ENCODE assay signal across 1 cellular context in the genomic region with DNA sequence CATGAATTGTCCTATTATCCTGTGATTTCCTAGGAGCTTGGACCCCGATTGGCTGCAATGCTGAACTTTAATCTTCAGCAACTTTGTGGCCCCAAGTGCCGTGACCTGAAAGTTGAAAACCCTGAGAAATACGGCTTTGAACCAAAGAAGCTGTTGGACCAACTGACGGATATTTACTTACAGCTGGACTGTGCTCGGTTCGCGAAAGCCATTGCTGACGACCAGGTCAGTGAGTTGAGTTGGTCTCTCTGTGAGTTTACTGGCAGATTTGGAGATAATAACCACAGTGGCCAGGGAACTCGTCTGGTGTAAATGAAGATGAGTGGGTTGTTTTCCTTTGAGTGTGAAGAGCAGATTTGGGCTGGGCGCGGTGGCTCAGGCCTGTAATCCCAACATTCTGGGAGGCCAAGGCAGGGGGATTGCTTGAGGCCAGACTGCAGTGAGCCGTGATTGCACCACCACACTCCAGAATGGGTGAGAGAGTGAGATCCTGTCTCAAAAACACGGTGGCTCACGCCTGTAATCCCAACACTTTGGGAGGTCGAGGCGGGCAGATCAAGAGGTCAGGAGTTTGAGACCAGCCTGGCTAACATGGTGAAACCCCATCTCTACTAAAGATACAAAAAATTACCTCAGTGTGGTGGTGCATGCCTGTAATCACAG.
TF ChIP-seq lines count a peak whose summit lies in the region.

No MANE protein-coding gene starts in this region.

TF ChIP-seq in HepG2, 621 proteins besides CTCF, POLR2A, EP300 and RAD21 (continued from another document and continues in another):
- TF ChIP-seq, protein P1, sequence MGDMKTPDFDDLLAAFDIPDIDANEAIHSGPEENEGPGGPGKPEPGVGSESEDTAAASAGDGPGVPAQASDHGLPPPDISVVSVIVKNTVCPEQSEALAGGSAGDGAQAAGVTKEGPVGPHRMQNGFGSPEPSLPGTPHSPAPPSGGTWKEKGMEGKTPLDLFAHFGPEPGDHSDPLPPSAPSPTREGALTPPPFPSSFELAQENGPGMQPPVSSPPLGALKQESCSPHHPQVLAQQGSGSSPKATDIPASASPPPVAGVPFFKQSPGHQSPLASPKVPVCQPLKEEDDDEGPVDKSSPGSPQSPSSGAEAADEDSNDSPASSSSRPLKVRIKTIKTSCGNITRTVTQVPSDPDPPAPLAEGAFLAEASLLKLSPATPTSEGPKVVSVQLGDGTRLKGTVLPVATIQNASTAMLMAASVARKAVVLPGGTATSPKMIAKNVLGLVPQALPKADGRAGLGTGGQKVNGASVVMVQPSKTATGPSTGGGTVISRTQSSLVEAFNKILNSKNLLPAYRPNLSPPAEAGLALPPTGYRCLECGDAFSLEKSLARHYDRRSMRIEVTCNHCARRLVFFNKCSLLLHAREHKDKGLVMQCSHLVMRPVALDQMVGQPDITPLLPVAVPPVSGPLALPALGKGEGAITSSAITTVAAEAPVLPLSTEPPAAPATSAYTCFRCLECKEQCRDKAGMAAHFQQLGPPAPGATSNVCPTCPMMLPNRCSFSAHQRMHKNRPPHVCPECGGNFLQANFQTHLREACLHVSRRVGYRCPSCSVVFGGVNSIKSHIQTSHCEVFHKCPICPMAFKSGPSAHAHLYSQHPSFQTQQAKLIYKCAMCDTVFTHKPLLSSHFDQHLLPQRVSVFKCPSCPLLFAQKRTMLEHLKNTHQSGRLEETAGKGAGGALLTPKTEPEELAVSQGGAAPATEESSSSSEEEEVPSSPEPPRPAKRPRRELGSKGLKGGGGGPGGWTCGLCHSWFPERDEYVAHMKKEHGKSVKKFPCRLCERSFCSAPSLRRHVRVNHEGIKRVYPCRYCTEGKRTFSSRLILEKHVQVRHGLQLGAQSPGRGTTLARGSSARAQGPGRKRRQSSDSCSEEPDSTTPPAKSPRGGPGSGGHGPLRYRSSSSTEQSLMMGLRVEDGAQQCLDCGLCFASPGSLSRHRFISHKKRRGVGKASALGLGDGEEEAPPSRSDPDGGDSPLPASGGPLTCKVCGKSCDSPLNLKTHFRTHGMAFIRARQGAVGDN (CRISPR knock-in tag; IDR thresholded peaks at IDR 0.05): peak; percentile 86
- TF ChIP-seq, protein P2, sequence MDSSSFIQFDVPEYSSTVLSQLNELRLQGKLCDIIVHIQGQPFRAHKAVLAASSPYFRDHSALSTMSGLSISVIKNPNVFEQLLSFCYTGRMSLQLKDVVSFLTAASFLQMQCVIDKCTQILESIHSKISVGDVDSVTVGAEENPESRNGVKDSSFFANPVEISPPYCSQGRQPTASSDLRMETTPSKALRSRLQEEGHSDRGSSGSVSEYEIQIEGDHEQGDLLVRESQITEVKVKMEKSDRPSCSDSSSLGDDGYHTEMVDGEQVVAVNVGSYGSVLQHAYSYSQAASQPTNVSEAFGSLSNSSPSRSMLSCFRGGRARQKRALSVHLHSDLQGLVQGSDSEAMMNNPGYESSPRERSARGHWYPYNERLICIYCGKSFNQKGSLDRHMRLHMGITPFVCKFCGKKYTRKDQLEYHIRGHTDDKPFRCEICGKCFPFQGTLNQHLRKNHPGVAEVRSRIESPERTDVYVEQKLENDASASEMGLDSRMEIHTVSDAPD (CRISPR knock-in tag; IDR thresholded peaks at IDR 0.05): peak; percentile 89; the same call in 1 of the 2 replicates
- TF ChIP-seq BCL6 (CRISPR knock-in tag; IDR thresholded peaks at IDR 0.05) (peak; percentile 74), JUN (CRISPR knock-in tag; IDR thresholded peaks at IDR 0.05) (peak; percentile 59; the same call in 1 of the 2 replicates), ZNF256 (CRISPR knock-in tag; conservative IDR thresholded peaks at IDR 0.05) (no peak), ZMAT3 (CRISPR knock-in tag; conservative IDR thresholded peaks at IDR 0.05) (peak; percentile 43), ZNF737 (CRISPR knock-in tag; IDR thresholded peaks at IDR 0.05; ENCODE audit: borderline replicate concordance) (0 out of 2 replicates have a peak, but pooled peaks have one; percentile 77), TAF1 (CRISPR knock-in tag; IDR thresholded peaks at IDR 0.05) (peak; percentile 37; the same call in 1 of the 2 replicates), CBX2 (IDR thresholded peaks at IDR 0.05; ENCODE audit: low read depth, low read length) (no peak), CBX2 (CRISPR knock-in tag; IDR thresholded peaks at IDR 0.05; ENCODE audit: low read depth) (no peak), KLF9 (CRISPR knock-in tag; IDR thresholded peaks at IDR 0.05; ENCODE audit: low read depth) (no peak), POLR2AphosphoS5 (IDR thresholded peaks at IDR 0.05; ENCODE audit: low read depth, low read length) (peak; percentile 86), FOXO1 (CRISPR knock-in tag; IDR thresholded peaks at IDR 0.05) (peak; percentile 78), HNRNPK (IDR thresholded peaks at IDR 0.05; ENCODE audit: low read depth, low read length, poor library complexity, severe bottlenecking) (no peak), HNRNPUL1 (IDR thresholded peaks at IDR 0.05; ENCODE audit: low read depth, low read length) (no peak), AGO1 (IDR thresholded peaks at IDR 0.05; ENCODE audit: low read depth, low read length, poor library complexity, severe bottlenecking) (no peak), ISL2 (CRISPR knock-in tag; IDR thresholded peaks at IDR 0.05) (peak; percentile 86), ZNF205 (CRISPR knock-in tag; IDR thresholded peaks at IDR 0.05) (peak; percentile 61; the same call in 1 of the 2 replicates), KLF13 (CRISPR knock-in tag; IDR thresholded peaks at IDR 0.05) (no peak), MAFK (conservative IDR thresholded peaks at IDR 0.05 in 1 of 2, IDR thresholded peaks at IDR 0.05 in 1 of 2; ENCODE audit: low read length in 2 of 2) (no peak), PITX1 (CRISPR knock-in tag; IDR thresholded peaks at IDR 0.05) (peak; percentile 92), NR2F1 (CRISPR knock-in tag; IDR thresholded peaks at IDR 0.05) (peak; percentile 61 to 78; a peak in 3 of 4 replicates), MXI1 (IDR thresholded peaks at IDR 0.05; ENCODE audit: borderline replicate concordance, low read depth, low read length) (peak; percentile 31; the same call in 1 of the 3 replicates), THYN1 (CRISPR knock-in tag; IDR thresholded peaks at IDR 0.05; ENCODE audit: borderline replicate concordance, low read depth) (no peak), ZNF614 (CRISPR knock-in tag; IDR thresholded peaks at IDR 0.05; ENCODE audit: borderline replicate concordance) (no peak; the same call in 1 of the 2 replicates), ZNF20 (CRISPR knock-in tag; IDR thresholded peaks at IDR 0.05) (no peak), SNRNP70 (IDR thresholded peaks at IDR 0.05; ENCODE audit: low read depth, low read length) (no peak), ZNF768 (CRISPR knock-in tag; IDR thresholded peaks at IDR 0.05) (no peak; the same call in 1 of the 2 replicates), MBNL3 (CRISPR knock-in tag; conservative IDR thresholded peaks at IDR 0.05) (no peak)
- TF ChIP-seq, protein P3, sequence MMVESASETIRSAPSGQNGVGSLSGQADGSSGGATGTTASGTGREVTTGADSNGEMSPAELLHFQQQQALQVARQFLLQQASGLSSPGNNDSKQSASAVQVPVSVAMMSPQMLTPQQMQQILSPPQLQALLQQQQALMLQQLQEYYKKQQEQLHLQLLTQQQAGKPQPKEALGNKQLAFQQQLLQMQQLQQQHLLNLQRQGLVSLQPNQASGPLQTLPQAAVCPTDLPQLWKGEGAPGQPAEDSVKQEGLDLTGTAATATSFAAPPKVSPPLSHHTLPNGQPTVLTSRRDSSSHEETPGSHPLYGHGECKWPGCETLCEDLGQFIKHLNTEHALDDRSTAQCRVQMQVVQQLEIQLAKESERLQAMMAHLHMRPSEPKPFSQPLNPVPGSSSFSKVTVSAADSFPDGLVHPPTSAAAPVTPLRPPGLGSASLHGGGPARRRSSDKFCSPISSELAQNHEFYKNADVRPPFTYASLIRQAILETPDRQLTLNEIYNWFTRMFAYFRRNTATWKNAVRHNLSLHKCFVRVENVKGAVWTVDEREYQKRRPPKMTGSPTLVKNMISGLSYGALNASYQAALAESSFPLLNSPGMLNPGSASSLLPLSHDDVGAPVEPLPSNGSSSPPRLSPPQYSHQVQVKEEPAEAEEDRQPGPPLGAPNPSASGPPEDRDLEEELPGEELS (CRISPR knock-in tag; IDR thresholded peaks at IDR 0.05): peak; percentile 89
- TF ChIP-seq, protein P4, sequence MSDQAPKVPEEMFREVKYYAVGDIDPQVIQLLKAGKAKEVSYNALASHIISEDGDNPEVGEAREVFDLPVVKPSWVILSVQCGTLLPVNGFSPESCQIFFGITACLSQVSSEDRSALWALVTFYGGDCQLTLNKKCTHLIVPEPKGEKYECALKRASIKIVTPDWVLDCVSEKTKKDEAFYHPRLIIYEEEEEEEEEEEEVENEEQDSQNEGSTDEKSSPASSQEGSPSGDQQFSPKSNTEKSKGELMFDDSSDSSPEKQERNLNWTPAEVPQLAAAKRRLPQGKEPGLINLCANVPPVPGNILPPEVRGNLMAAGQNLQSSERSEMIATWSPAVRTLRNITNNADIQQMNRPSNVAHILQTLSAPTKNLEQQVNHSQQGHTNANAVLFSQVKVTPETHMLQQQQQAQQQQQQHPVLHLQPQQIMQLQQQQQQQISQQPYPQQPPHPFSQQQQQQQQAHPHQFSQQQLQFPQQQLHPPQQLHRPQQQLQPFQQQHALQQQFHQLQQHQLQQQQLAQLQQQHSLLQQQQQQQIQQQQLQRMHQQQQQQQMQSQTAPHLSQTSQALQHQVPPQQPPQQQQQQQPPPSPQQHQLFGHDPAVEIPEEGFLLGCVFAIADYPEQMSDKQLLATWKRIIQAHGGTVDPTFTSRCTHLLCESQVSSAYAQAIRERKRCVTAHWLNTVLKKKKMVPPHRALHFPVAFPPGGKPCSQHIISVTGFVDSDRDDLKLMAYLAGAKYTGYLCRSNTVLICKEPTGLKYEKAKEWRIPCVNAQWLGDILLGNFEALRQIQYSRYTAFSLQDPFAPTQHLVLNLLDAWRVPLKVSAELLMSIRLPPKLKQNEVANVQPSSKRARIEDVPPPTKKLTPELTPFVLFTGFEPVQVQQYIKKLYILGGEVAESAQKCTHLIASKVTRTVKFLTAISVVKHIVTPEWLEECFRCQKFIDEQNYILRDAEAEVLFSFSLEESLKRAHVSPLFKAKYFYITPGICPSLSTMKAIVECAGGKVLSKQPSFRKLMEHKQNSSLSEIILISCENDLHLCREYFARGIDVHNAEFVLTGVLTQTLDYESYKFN (CRISPR knock-in tag; conservative IDR thresholded peaks at IDR 0.05): peak; percentile 98
- TF ChIP-seq, protein P5, sequence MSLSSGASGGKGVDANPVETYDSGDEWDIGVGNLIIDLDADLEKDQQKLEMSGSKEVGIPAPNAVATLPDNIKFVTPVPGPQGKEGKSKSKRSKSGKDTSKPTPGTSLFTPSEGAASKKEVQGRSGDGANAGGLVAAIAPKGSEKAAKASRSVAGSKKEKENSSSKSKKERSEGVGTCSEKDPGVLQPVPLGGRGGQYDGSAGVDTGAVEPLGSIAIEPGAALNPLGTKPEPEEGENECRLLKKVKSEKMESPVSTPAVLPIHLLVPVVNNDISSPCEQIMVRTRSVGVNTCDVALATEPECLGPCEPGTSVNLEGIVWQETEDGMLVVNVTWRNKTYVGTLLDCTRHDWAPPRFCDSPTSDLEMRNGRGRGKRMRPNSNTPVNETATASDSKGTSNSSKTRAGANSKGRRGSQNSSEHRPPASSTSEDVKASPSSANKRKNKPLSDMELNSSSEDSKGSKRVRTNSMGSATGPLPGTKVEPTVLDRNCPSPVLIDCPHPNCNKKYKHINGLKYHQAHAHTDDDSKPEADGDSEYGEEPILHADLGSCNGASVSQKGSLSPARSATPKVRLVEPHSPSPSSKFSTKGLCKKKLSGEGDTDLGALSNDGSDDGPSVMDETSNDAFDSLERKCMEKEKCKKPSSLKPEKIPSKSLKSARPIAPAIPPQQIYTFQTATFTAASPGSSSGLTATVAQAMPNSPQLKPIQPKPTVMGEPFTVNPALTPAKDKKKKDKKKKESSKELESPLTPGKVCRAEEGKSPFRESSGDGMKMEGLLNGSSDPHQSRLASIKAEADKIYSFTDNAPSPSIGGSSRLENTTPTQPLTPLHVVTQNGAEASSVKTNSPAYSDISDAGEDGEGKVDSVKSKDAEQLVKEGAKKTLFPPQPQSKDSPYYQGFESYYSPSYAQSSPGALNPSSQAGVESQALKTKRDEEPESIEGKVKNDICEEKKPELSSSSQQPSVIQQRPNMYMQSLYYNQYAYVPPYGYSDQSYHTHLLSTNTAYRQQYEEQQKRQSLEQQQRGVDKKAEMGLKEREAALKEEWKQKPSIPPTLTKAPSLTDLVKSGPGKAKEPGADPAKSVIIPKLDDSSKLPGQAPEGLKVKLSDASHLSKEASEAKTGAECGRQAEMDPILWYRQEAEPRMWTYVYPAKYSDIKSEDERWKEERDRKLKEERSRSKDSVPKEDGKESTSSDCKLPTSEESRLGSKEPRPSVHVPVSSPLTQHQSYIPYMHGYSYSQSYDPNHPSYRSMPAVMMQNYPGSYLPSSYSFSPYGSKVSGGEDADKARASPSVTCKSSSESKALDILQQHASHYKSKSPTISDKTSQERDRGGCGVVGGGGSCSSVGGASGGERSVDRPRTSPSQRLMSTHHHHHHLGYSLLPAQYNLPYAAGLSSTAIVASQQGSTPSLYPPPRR (CRISPR knock-in tag; IDR thresholded peaks at IDR 0.05; ENCODE audit: borderline replicate concordance): peak; percentile 80
- TF ChIP-seq, protein P6, sequence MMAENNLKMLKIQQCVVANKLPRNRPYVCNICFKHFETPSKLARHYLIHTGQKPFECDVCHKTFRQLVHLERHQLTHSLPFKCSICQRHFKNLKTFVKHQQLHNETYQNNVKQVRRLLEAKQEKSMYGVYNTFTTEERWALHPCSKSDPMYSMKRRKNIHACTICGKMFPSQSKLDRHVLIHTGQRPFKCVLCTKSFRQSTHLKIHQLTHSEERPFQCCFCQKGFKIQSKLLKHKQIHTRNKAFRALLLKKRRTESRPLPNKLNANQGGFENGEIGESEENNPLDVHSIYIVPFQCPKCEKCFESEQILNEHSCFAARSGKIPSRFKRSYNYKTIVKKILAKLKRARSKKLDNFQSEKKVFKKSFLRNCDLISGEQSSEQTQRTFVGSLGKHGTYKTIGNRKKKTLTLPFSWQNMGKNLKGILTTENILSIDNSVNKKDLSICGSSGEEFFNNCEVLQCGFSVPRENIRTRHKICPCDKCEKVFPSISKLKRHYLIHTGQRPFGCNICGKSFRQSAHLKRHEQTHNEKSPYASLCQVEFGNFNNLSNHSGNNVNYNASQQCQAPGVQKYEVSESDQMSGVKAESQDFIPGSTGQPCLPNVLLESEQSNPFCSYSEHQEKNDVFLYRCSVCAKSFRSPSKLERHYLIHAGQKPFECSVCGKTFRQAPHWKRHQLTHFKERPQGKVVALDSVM (CRISPR knock-in tag; IDR thresholded peaks at IDR 0.05): peak; percentile 62; the same call in 1 of the 2 replicates
- TF ChIP-seq, protein P7, sequence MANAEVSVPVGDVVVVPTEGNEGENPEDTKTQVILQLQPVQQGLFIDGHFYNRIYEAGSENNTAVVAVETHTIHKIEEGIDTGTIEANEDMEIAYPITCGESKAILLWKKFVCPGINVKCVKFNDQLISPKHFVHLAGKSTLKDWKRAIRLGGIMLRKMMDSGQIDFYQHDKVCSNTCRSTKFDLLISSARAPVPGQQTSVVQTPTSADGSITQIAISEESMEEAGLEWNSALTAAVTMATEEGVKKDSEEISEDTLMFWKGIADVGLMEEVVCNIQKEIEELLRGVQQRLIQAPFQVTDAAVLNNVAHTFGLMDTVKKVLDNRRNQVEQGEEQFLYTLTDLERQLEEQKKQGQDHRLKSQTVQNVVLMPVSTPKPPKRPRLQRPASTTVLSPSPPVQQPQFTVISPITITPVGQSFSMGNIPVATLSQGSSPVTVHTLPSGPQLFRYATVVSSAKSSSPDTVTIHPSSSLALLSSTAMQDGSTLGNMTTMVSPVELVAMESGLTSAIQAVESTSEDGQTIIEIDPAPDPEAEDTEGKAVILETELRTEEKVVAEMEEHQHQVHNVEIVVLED (CRISPR knock-in tag; IDR thresholded peaks at IDR 0.05; ENCODE audit: borderline replicate concordance): no peak
- TF ChIP-seq, protein P8, sequence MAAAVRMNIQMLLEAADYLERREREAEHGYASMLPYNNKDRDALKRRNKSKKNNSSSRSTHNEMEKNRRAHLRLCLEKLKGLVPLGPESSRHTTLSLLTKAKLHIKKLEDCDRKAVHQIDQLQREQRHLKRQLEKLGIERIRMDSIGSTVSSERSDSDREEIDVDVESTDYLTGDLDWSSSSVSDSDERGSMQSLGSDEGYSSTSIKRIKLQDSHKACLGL (CRISPR knock-in tag; IDR thresholded peaks at IDR 0.05): no peak
